In genomic region chr12:110073049-110073831, GRCh38 we compare ENCODE assay signal across 8 cellular contexts. TPM values are rescaled to one million over a fixed set of nuclear protein-coding genes. Genes with fewer than 3 reads are reported as not detected.
DNase-seq lines count a peak whose midpoint lies in the region; ATAC-seq and TF ChIP-seq lines count a peak whose summit lies in the region.

No MANE protein-coding gene starts in this region.

- H3K36me3 ChIP-seq in MG63 (no peaks in the 10 kb centered on the region), esophagus muscularis mucosa (no peaks in the 10 kb centered on the region), osteoblast (ENCODE audit: insufficient read depth, low read length) (no peaks in the 10 kb centered on the region)

- H4K20me1 ChIP-seq in osteoblast (ENCODE audit: insufficient read depth, low read length) = no peaks in the 10 kb centered on the region

- intact Hi-C loops in esophagus muscularis mucosa (cut with DNase I) = no loop called here

- H3K4me3 ChIP-seq in MG63 (peak overlapping the region; percentile 46), esophagus muscularis mucosa (peak overlapping the region; percentile 48 to 60 (median 51)), osteoblast (ENCODE audit: insufficient read depth, low read length) (peak overlapping the region; percentile 89)

- no peak for ATAC-seq in GM18858 (IDR thresholded peaks at IDR 0.05; ENCODE audit: unreplicated experiment)

- peak overlapping the region; percentile 99 for H3K4me2 ChIP-seq in osteoblast (ENCODE audit: insufficient read depth, low read length)

- DNase-seq in Ammon's horn (ENCODE audit: low spot score) (peak; percentile 97), MG63 (peak; percentile 78), esophagus muscularis mucosa (ENCODE audit: extremely low spot score) (no peak), osteoblast (ENCODE audit: insufficient read length, low spot score, missing footprints) (peak; percentile 88), mucosa of gallbladder (ENCODE audit: low spot score) (no peak), NCI-H128 (lab: John Stamatoyannopoulos, UW; ENCODE audit: unreplicated experiment) (no peak)
- peak; percentile 9 for DNase-seq in activated CD4-positive, alpha-beta T cell treated with anti-CD3 and anti-CD28 coated beads, Interleukin-2, amount 50 U/mL, for 1 hour

- H3K27ac ChIP-seq in esophagus muscularis mucosa (replicated peaks in 1 of 4) = peak overlapping the region in 3 of 4 donors; percentile 1 to 29 (median 27)
- peak overlapping the region; percentile 45 for H3K27ac ChIP-seq in osteoblast (ENCODE audit: low read depth, low read length)

- peaks cover 0 to 12% (median 8%) of the 10 kb centered on the region in 4 donors for H3K4me1 ChIP-seq in esophagus muscularis mucosa
- H3K4me1 ChIP-seq in osteoblast (ENCODE audit: insufficient read depth, low read length) = peaks cover 8% of the 10 kb centered on the region

- TF ChIP-seq CTCF in esophagus muscularis mucosa (IDR thresholded peaks at IDR 0.05) = no peak
- no peak for TF ChIP-seq CTCF in osteoblast (IDR thresholded peaks at IDR 0.05; ENCODE audit: extremely low read depth, low read depth, low read length)

- TF ChIP-seq POLR2A in esophagus muscularis mucosa (IDR thresholded peaks at IDR 0.05; ENCODE audit: low read depth) = no peak

- H2AFZ ChIP-seq in osteoblast (ENCODE audit: low read length) = peak overlapping the region; percentile 99

- TF ChIP-seq EP300 in esophagus muscularis mucosa (IDR thresholded peaks at IDR 0.05) = no peak

- whole genome bisulfite sequencing in esophagus muscularis mucosa = 19% methylated on average over 18 of the region's 19 CpGs

- H3K9me3 ChIP-seq in MG63 = no peaks in the 10 kb centered on the region
- no peaks in the 10 kb centered on the region for H3K9me3 ChIP-seq in esophagus muscularis mucosa
- H3K9me3 ChIP-seq in osteoblast (ENCODE audit: low read depth, low read length) = no peaks in the 10 kb centered on the region

- H3K79me2 ChIP-seq in osteoblast (ENCODE audit: insufficient read depth, low read length) = no peaks in the 10 kb centered on the region

- H3K27me3 ChIP-seq in MG63 (no peaks in the 10 kb centered on the region), esophagus muscularis mucosa (no peaks in the 10 kb centered on the region), osteoblast (ENCODE audit: insufficient read depth, low read length) (no peaks in the 10 kb centered on the region)

RNA-seq across cellular contexts. Expression of gene C12orf76, which starts 24.9 kb away (rescaled TPM):
- 0.47 and 8.3 TPM in 2 replicates for total RNA-seq in MG63 (2014; rRNA removed; shearing (Covaris generic); ENCODE audit: low replicate concordance)
- total RNA-seq in esophagus muscularis mucosa = 10 to 100 TPM; 13.6 to 14.7 (median 13.9) TPM
- total RNA-seq in osteoblast = 7.6 and 9.4 TPM in 2 replicates
- 21.2 TPM for total RNA-seq in mucosa of gallbladder

RNA-seq across cellular contexts. Expression of gene IFT81, which starts 50.9 kb away (rescaled TPM):
- total RNA-seq in MG63 (2014; rRNA removed; shearing (Covaris generic); ENCODE audit: low replicate concordance) = 6.9 and 36.1 TPM in 2 replicates
- total RNA-seq in esophagus muscularis mucosa = 10 to 100 TPM; 15.1 to 27.4 (median 15.9) TPM
- total RNA-seq in osteoblast = 18.5 and 20.6 TPM in 2 replicates
- 17.3 TPM for total RNA-seq in mucosa of gallbladder

Comparison
In these comparisons a context has a peak if more than half of its experiments do, and no peak if none do; other contexts are left out.
1. DNase-seq: peak in Ammon's horn (single experiment), MG63 (single experiment), activated CD4-positive, alpha-beta T cell treated with anti-CD3 and anti-CD28 coated beads, Interleukin-2, amount 50 U/mL, for 1 hour (single experiment) and osteoblast (single experiment); none in esophagus muscularis mucosa (single experiment), mucosa of gallbladder (single experiment) and NCI-H128 (single experiment).
2. Peak in every context shown above with its lines, with median percentiles within 50 percentile points of each other: H3K4me3 ChIP-seq.